In the genomic region with DNA sequence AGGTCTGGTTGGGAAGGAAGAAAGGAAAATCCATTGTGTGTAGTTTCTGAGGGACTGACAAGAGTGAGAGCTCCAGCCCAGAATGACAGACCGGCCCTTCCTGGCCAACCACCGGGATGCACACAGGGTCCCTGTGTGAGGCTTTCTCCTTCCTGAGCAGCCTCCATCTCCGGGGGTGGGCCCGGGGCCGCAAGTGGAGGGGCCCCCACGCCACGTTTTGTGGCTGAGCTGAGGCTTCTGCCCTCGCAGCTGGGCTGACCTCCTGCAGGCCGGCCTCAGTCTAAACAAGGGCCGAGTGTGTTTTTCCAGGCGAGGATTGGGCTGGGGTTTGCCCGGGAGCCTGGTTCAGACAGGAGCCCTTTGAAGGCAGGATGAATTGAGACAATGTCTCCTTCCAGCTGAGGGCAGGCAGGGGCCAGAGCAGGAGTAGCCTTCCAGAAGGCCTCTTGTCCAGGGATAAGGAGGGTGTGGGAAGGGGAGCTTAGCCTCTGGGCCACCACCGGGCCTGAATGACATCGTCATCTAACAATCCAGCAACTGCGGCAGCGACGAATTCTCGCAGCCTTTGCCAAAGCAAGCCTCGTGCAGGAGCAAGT, we compare ENCODE assay signal across 17 cellular contexts.
DNase-seq lines count a peak whose midpoint lies in the region; ATAC-seq and TF ChIP-seq lines count a peak whose summit lies in the region.
"Had no signal": no experiment of that assay in that cellular context is flagged by ENCODE, and none has a peak within 500 bp of the region (broad histone marks: within the 10 kb centered on the region; RNA-seq: fewer than 3 reads in every experiment).

No MANE protein-coding gene starts in this region.

- WGBS in endodermal cell (ENCODE audit: insufficient coverage in 1 of 2, insufficient read length in 1 of 2), 2 experiments, result 76 to 83% methylated on average over 8 to 19 of the region's 19 CpGs

- H3K9me3 ChIP-seq in endodermal cell (ENCODE audit: control insufficient read depth, low read length) (no peaks in the 10 kb centered on the region), neural progenitor cell (ENCODE audit: low read depth) (no peaks in the 10 kb centered on the region), PC-3 (ENCODE audit: low read length) (no peaks in the 10 kb centered on the region)

- intact Hi-C loops in PC-3 (cut with micrococcal nuclease), result no loop called here

- H3K4me2 ChIP-seq in neural progenitor cell (no peak overlapping the region), PC-3 (ENCODE audit: low read length) (no peak overlapping the region)

- H3K27ac Mint-ChIP-seq in endodermal cell, result no peak overlapping the region
- H3K27ac Mint-ChIP-seq in neural progenitor cell, result peak overlapping the region; percentile 64
- H3K27ac Mint-ChIP-seq: activated B cell treated with CpG ODN at 0.5 μM for 24 hours, T-helper 17 cell had no signal

- H3K79me2 ChIP-seq in neural progenitor cell (ENCODE audit: low read depth) (no peaks in the 10 kb centered on the region), PC-3 (ENCODE audit: low read length) (no peaks in the 10 kb centered on the region)

- DNase-seq in SK-MEL-5 (ENCODE audit: low read depth, low spot score), result peak; percentile 86
- peak; percentile 73 for DNase-seq in endodermal cell
- peak; percentile 63 for DNase-seq in neural progenitor cell (ENCODE audit: low spot score)
- peak; percentile 80 for DNase-seq in superior temporal gyrus (ENCODE audit: extremely low spot score)
- no peak for DNase-seq in PC-3
- DNase-seq: activated B cell treated with CpG ODN at 0.5 μM for 24 hours; activated gamma-delta T cell treated with Interleukin-2 at 50 U/mL for 16 hours; AML-193; brain microvascular endothelial cell; effector CD8-positive, alpha-beta T cell; left lung; NCI-H1417 treated with DMSO at 0.1 percent for 48 hours; NCI-H2227 treated with DMSO at 0.1 percent for 48 hours; NK-92 treated with Interleukin-12 subunit alpha and Interleukin-12 subunit beta, amount 100 ng/mL, for 24 hours; T-helper 17 cell had no signal

- H4K20me1 ChIP-seq in neural progenitor cell (ENCODE audit: low read depth) (no peaks in the 10 kb centered on the region), PC-3 (ENCODE audit: low read length) (no peaks in the 10 kb centered on the region)

- H3K4me3 ChIP-seq in endodermal cell (ENCODE audit: low read length), result no peak overlapping the region
- H3K4me3 ChIP-seq in neural progenitor cell, result no peak overlapping the region
- H3K4me3 ChIP-seq in PC-3 (ENCODE audit: low read length), result no peak overlapping the region
- H3K4me3 ChIP-seq: left lung had no signal

- H3F3A ChIP-seq in neural progenitor cell (ENCODE audit: low read depth) (peaks cover 14% of the 10 kb centered on the region), PC-3 (ENCODE audit: low read length, unreplicated experiment) (no peaks in the 10 kb centered on the region)

- no peaks in the 10 kb centered on the region for H3K9me2 ChIP-seq in PC-3 (replicated peaks; ENCODE audit: low read length)

- H3K27ac ChIP-seq in endodermal cell (ENCODE audit: low read depth, low read length) (peak overlapping the region; percentile 40), neural progenitor cell (peak overlapping the region; percentile 61), PC-3 (ENCODE audit: low read length) (no peak overlapping the region)
- H3K27ac ChIP-seq: brain microvascular endothelial cell, left lung had no signal

- peaks cover 33% of the 10 kb centered on the region for H3K27me3 Mint-ChIP-seq in endodermal cell (ENCODE audit: insufficient read depth)
- peaks cover 18% of the 10 kb centered on the region for H3K27me3 Mint-ChIP-seq in neural progenitor cell (ENCODE audit: insufficient read depth, low read depth)
- H3K27me3 Mint-ChIP-seq: T-helper 17 cell had no signal

- H3K4me1 Mint-ChIP-seq in endodermal cell (no peaks in the 10 kb centered on the region), neural progenitor cell (peaks cover 33% of the 10 kb centered on the region)
- H3K4me1 Mint-ChIP-seq: activated B cell treated with CpG ODN at 0.5 μM for 24 hours, T-helper 17 cell had no signal

- no TSS peak for BruUV-seq in PC-3 (replicated peaks; lab: Mats Ljungman, UMichigan)

- TF ChIP-seq CTCF in endodermal cell (conservative IDR thresholded peaks at IDR 0.05) (no peak), neural progenitor cell (IDR thresholded peaks at IDR 0.05) (no peak), PC-3 (conservative IDR thresholded peaks at IDR 0.05; ENCODE audit: low read depth, low read length) (no peak)

- POLR2A ChIA-PET in PC-3 (lab: Charles Lee; ENCODE audit: unreplicated experiment), result no interaction called here

- in situ Hi-C loops in SK-MEL-5 (cut with HindIII; ENCODE audit: low pct_unique_long_range_greater_than_20kb, low sequenced_read_pairs), result no loop called here

- H3K9ac ChIP-seq in endodermal cell (ENCODE audit: extremely low read depth, low read length, poor library complexity, severe bottlenecking) (no peak overlapping the region), neural progenitor cell (no peak overlapping the region), PC-3 (ENCODE audit: low read length) (no peak overlapping the region)

- H3K36me3 Mint-ChIP-seq in endodermal cell (ENCODE audit: low read depth) (no peaks in the 10 kb centered on the region), neural progenitor cell (no peaks in the 10 kb centered on the region)

- peaks cover 20% of the 10 kb centered on the region for H3K9me3 Mint-ChIP-seq in endodermal cell
- peaks cover 23% of the 10 kb centered on the region for H3K9me3 Mint-ChIP-seq in neural progenitor cell

- CTCF ChIA-PET in PC-3 (lab: Charles Lee), result no interaction called here

- H2AFZ ChIP-seq in neural progenitor cell (replicated peaks) (no peak overlapping the region), PC-3 (ENCODE audit: low read length) (no peak overlapping the region)

- H3K4me3 Mint-ChIP-seq in endodermal cell, result no peak overlapping the region
- peak overlapping the region; percentile 2 for H3K4me3 Mint-ChIP-seq in neural progenitor cell
- H3K4me3 Mint-ChIP-seq: activated B cell treated with CpG ODN at 0.5 μM for 24 hours, T-helper 17 cell had no signal

- ATAC-seq in PC-3 (no peak), HG02798 (IDR thresholded peaks at IDR 0.05; ENCODE audit: poor library complexity, unreplicated experiment) (no peak), HG03439 (IDR thresholded peaks at IDR 0.05; ENCODE audit: unreplicated experiment) (no peak)
- ATAC-seq: T-helper 17 cell had no signal

- H3K36me3 ChIP-seq in endodermal cell (ENCODE audit: control insufficient read depth, insufficient read depth, low read length), result no peaks in the 10 kb centered on the region
- H3K36me3 ChIP-seq in neural progenitor cell, result no peaks in the 10 kb centered on the region
- H3K36me3 ChIP-seq in PC-3 (ENCODE audit: low read depth, low read length), result no peaks in the 10 kb centered on the region
- H3K36me3 ChIP-seq: brain microvascular endothelial cell, left lung had no signal

- H3K4me1 ChIP-seq in endodermal cell (ENCODE audit: control insufficient read depth, insufficient read depth, low read length) (no peaks in the 10 kb centered on the region), neural progenitor cell (peaks cover 20% of the 10 kb centered on the region), PC-3 (ENCODE audit: insufficient read depth, low read length) (no peaks in the 10 kb centered on the region)

- H3K27me3 ChIP-seq in endodermal cell (ENCODE audit: control insufficient read depth, insufficient read depth, low read length, poor library complexity, severe bottlenecking), result peaks cover 3% of the 10 kb centered on the region
- H3K27me3 ChIP-seq in neural progenitor cell, result no peaks in the 10 kb centered on the region
- no peaks in the 10 kb centered on the region for H3K27me3 ChIP-seq in PC-3 (ENCODE audit: low read length)
- H3K27me3 ChIP-seq: brain microvascular endothelial cell, left lung had no signal
